Comparison of ENCODE assay signal across 25 cellular contexts in genomic region chr1:45952072-45952471, GRCh38.
A peak's percentile ranks its signal among the peaks of the same experiment; 100 is the strongest.
DNase-seq lines count a peak whose midpoint lies in the region; ATAC-seq, FAIRE-seq and TF ChIP-seq lines count a peak whose summit lies in the region.
"Had no signal": no experiment of that assay in that cellular context is flagged by ENCODE, and none has a peak within 500 bp of the region (broad histone marks: within the 10 kb centered on the region; RNA-seq: fewer than 3 reads in every experiment).

No MANE protein-coding gene starts in this region.

- DNase-seq in A549 (ENCODE audit: low read depth in 1 of 2, low spot score in 1 of 2) (no peak), RWPE1 (ENCODE audit: low spot score) (peak; percentile 82), epithelial cell of prostate (ENCODE audit: low read depth, low spot score) (peak; percentile 66), keratinocyte (ENCODE audit: low read depth, low spot score) (peak; percentile 44), OCI-M2 (lab: John Stamatoyannopoulos, UW; ENCODE audit: unreplicated experiment) (no peak)
- DNase-seq in activated CD8-positive, alpha-beta T cell treated with anti-CD3 and anti-CD28 coated beads for 36 hours: no peak
- DNase-seq: CD4-positive, CD25-positive, alpha-beta regulatory T cell; EL; GF-D8; KG1; MV-4-11; NCI-H1105 treated with DMSO at 0.1 percent for 48 hours; NCI-H1694; NCI-H2081; NCI-H2171; NCI-H345; NCI-H524; NCI-H774; Right ventricle myocardium superior had no signal

- H3K9ac ChIP-seq in keratinocyte (ENCODE audit: control insufficient read depth, extremely low read depth, insufficient read depth, low read length): no peak overlapping the region

- peaks cover 2% of the 10 kb centered on the region for H3K36me3 Mint-ChIP-seq in activated CD8-positive, alpha-beta T cell treated with anti-CD3 and anti-CD28 coated beads for 36 hours (ENCODE audit: low read depth)
- H3K36me3 Mint-ChIP-seq: CD4-positive, CD25-positive, alpha-beta regulatory T cell had no signal

- no peaks in the 10 kb centered on the region for H3K4me1 Mint-ChIP-seq in activated CD8-positive, alpha-beta T cell treated with anti-CD3 and anti-CD28 coated beads for 36 hours (ENCODE audit: low read depth)
- H3K4me1 Mint-ChIP-seq: CD4-positive, CD25-positive, alpha-beta regulatory T cell had no signal

- no peak overlapping the region for H3K4me3 Mint-ChIP-seq in activated CD8-positive, alpha-beta T cell treated with anti-CD3 and anti-CD28 coated beads for 36 hours
- H3K4me3 Mint-ChIP-seq: CD4-positive, CD25-positive, alpha-beta regulatory T cell had no signal

- no peaks in the 10 kb centered on the region for H3K9me1 ChIP-seq in keratinocyte (ENCODE audit: control insufficient read depth, extremely low read depth, insufficient read depth, low read length)

- 61% methylated on average over 2 of the region's 2 CpGs for WGBS in A549 (ENCODE audit: missing lambda C conversion rate)

- H2AFZ ChIP-seq in keratinocyte (ENCODE audit: control insufficient read depth, low read length): no peak overlapping the region

- CTCF ChIA-PET in A549 (lab: Yijun Ruan, JAX): no interaction called here
- CTCF ChIA-PET in RWPE1 (lab: Yijun Ruan, JAX): no interaction called here
- CTCF ChIA-PET in activated CD8-positive, alpha-beta T cell treated with anti-CD3 and anti-CD28 coated beads for 36 hours (lab: Charles Lee): no interaction called here

- dilution Hi-C loops in keratinocyte (cut with MboI; ENCODE audit: extremely low pct_ligation_motif_present, low sequenced_read_pairs): no loop called here

- no peaks in the 10 kb centered on the region for H3K9me3 Mint-ChIP-seq in activated CD8-positive, alpha-beta T cell treated with anti-CD3 and anti-CD28 coated beads for 36 hours
- H3K9me3 Mint-ChIP-seq: CD4-positive, CD25-positive, alpha-beta regulatory T cell had no signal

- no peak for TF ChIP-seq RAD21 in A549 (conservative IDR thresholded peaks at IDR 0.05 in 1 of 2, IDR thresholded peaks at IDR 0.05 in 1 of 2)

- intact Hi-C loops in activated CD8-positive, alpha-beta T cell treated with anti-CD3 and anti-CD28 coated beads for 36 hours (cut with micrococcal nuclease): no loop called here

- H3K27ac Mint-ChIP-seq in activated CD8-positive, alpha-beta T cell treated with anti-CD3 and anti-CD28 coated beads for 36 hours: no peak overlapping the region
- H3K27ac Mint-ChIP-seq: CD4-positive, CD25-positive, alpha-beta regulatory T cell had no signal

- POLR2A ChIA-PET in A549 (lab: Yijun Ruan, JAX) (no interaction called here), RWPE1 (lab: Yijun Ruan, JAX; ENCODE audit: low non-redundant PET) (no interaction called here)
- POLR2A ChIA-PET in activated CD8-positive, alpha-beta T cell treated with anti-CD3 and anti-CD28 coated beads for 36 hours (lab: Charles Lee): no interaction called here

- peaks cover 46% of the 10 kb centered on the region for H3K4me1 ChIP-seq in A549
- peaks cover 20% of the 10 kb centered on the region for H3K4me1 ChIP-seq in keratinocyte (ENCODE audit: control insufficient read depth, extremely low read depth, insufficient read depth, low read length)

- no peaks in the 10 kb centered on the region for H3K27me3 ChIP-seq in keratinocyte (ENCODE audit: control insufficient read depth, extremely low read depth, insufficient read depth, low read length)

- H3K36me3 ChIP-seq in keratinocyte (ENCODE audit: control insufficient read depth in 2 of 2, extremely low read depth in 1 of 2, insufficient read depth in 2 of 2, low read length in 2 of 2): no peaks in the 10 kb centered on the region

- H3K9me3 ChIP-seq in A549 (no peaks in the 10 kb centered on the region), keratinocyte (ENCODE audit: control insufficient read depth, low read depth, low read length) (no peaks in the 10 kb centered on the region)

- H3K27ac ChIP-seq in A549: peak overlapping the region; percentile 40 to 97; a peak in 5 of 6 replicates
- H3K27ac ChIP-seq in RWPE1: no peak overlapping the region
- peak overlapping the region; percentile 2 for H3K27ac ChIP-seq in epithelial cell of prostate
- H3K27ac ChIP-seq in keratinocyte (ENCODE audit: control insufficient read depth, insufficient read depth, low read length): peak overlapping the region; percentile 25
- H3K27ac ChIP-seq: HL-60 had no signal

- no peak for FAIRE-seq in A549 (lab: Jason Lieb, UNC)
- peak; percentile 95 for FAIRE-seq in keratinocyte (lab: Jason Lieb, UNC)
- FAIRE-seq: A204.1, GM19239, H54 had no signal

- peak overlapping the region; percentile 94 for H3K4me2 ChIP-seq in A549
- peak overlapping the region; percentile 57 for H3K4me2 ChIP-seq in keratinocyte (ENCODE audit: control insufficient read depth, extremely low read depth, insufficient read depth, low read depth, low read length)

- H4K20me1 ChIP-seq in keratinocyte (ENCODE audit: control insufficient read depth, extremely low read depth, insufficient read depth, low read length): no peaks in the 10 kb centered on the region

- H3K79me2 ChIP-seq in keratinocyte (ENCODE audit: control insufficient read depth, insufficient read depth, low read length): no peaks in the 10 kb centered on the region

- ATAC-seq in A549 (no peak), HG03520 (IDR thresholded peaks at IDR 0.05; ENCODE audit: unreplicated experiment) (no peak), GM21723 (IDR thresholded peaks at IDR 0.05; ENCODE audit: unreplicated experiment) (no peak)
- no peak for ATAC-seq in activated CD8-positive, alpha-beta T cell treated with anti-CD3 and anti-CD28 coated beads for 36 hours

- H3K4me3 ChIP-seq in A549 (no peak overlapping the region), keratinocyte (ENCODE audit: control insufficient read depth in 2 of 3, extremely low read depth in 1 of 3, insufficient read depth in 2 of 3, low read depth in 1 of 3, low read length in 3 of 3) (peak overlapping the region in 1 of 3 experiments; percentile 37)

- no peak for TF ChIP-seq EP300 in A549 (IDR thresholded peaks at IDR 0.05)

- no peaks in the 10 kb centered on the region for H3K27me3 Mint-ChIP-seq in activated CD8-positive, alpha-beta T cell treated with anti-CD3 and anti-CD28 coated beads for 36 hours
- H3K27me3 Mint-ChIP-seq: CD4-positive, CD25-positive, alpha-beta regulatory T cell had no signal

- no peak for TF ChIP-seq CTCF in A549 (IDR thresholded peaks at IDR 0.05)
- TF ChIP-seq CTCF in RWPE1 (conservative IDR thresholded peaks at IDR 0.05; ENCODE audit: low read depth): no peak
- no peak for TF ChIP-seq CTCF in keratinocyte (optimal IDR thresholded peaks at IDR 0.05 in 1 of 3, IDR thresholded peaks at IDR 0.05 in 1 of 3, conservative IDR thresholded peaks at IDR 0.05 in 1 of 3; ENCODE audit: extremely low read depth in 1 of 3, insufficient read depth in 2 of 3, low read length in 3 of 3)
- no peak for TF ChIP-seq CTCF in activated CD8-positive, alpha-beta T cell treated with anti-CD3 and anti-CD28 coated beads for 36 hours (IDR thresholded peaks at IDR 0.05)

- no peak for TF ChIP-seq POLR2A in A549 (IDR thresholded peaks at IDR 0.05; ENCODE audit: low read length)

TF ChIP-seq in A549, 52 proteins besides CTCF, POLR2A, EP300 and RAD21:
- TF ChIP-seq PBX3 (IDR thresholded peaks at IDR 0.05): no peak
- TF ChIP-seq CHD2 (IDR thresholded peaks at IDR 0.05; ENCODE audit: low read length, partially characterized antibody): no peak
- TF ChIP-seq HEYL (CRISPR knock-in tag; IDR thresholded peaks at IDR 0.05): no peak
- TF ChIP-seq HDAC2 (IDR thresholded peaks at IDR 0.05): no peak
- TF ChIP-seq GATA3 (IDR thresholded peaks at IDR 0.05; ENCODE audit: borderline replicate concordance): no peak
- TF ChIP-seq HOXB5 (CRISPR knock-in tag; IDR thresholded peaks at IDR 0.05): no peak
- TF ChIP-seq, protein P1, sequence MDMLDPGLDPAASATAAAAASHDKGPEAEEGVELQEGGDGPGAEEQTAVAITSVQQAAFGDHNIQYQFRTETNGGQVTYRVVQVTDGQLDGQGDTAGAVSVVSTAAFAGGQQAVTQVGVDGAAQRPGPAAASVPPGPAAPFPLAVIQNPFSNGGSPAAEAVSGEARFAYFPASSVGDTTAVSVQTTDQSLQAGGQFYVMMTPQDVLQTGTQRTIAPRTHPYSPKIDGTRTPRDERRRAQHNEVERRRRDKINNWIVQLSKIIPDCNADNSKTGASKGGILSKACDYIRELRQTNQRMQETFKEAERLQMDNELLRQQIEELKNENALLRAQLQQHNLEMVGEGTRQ (IDR thresholded peaks at IDR 0.05): no peak
- no peak for TF ChIP-seq MYC (IDR thresholded peaks at IDR 0.05; ENCODE audit: borderline replicate concordance, low read length)
- TF ChIP-seq RARB (CRISPR knock-in tag; IDR thresholded peaks at IDR 0.05): no peak
- TF ChIP-seq BCL3 (IDR thresholded peaks at IDR 0.05): no peak

Comparison
In these comparisons a context has a peak if more than half of its experiments do, and no peak if none do; other contexts are left out.
1. DNase-seq: peak in RWPE1 (single experiment), epithelial cell of prostate (single experiment) and keratinocyte (single experiment); none in A549 (0 of 2), OCI-M2 (single experiment) and activated CD8-positive, alpha-beta T cell treated with anti-CD3 and anti-CD28 coated beads for 36 hours (single experiment).